Comparison of ENCODE assay signal across 8 cellular contexts in genomic region chr11:107563702-107564101, GRCh38. TPM values are rescaled to one million over a fixed set of nuclear protein-coding genes. Genes with fewer than 3 reads are reported as not detected.
A peak's percentile ranks its signal among the peaks of the same experiment; 100 is the strongest.
DNase-seq lines count a peak whose midpoint lies in the region; ATAC-seq, FAIRE-seq and TF ChIP-seq lines count a peak whose summit lies in the region.

No MANE protein-coding gene starts in this region.

- peak; percentile 40 to 75 (median 62) for TF ChIP-seq CTCF in dorsolateral prefrontal cortex (IDR thresholded peaks at IDR 0.05 in 54 of 56, conservative IDR thresholded peaks at IDR 0.05 in 2 of 56; ENCODE audit: low read depth in 1 of 56, partially characterized antibody in 56 of 56)

- intact Hi-C loops in dorsolateral prefrontal cortex (cut with DNase I), result no loop called here

- TF ChIP-seq POLR2A in H54 (IDR thresholded peaks at IDR 0.05; ENCODE audit: low read depth, low read length), result no peak

- DNase-seq in GF-D8 (lab: John Stamatoyannopoulos, UW), result peak; percentile 74
- DNase-seq in NCI-H1105 treated with DMSO at 0.1 percent for 48 hours (lab: John Stamatoyannopoulos, UW), result peak; percentile 44
- DNase-seq in dorsolateral prefrontal cortex, result peak in 3 of 10 donors; percentile 4 to 58 (median 34)
- DNase-seq in midbrain (lab: John Stamatoyannopoulos, UW), result peak; percentile 13
- no peak for DNase-seq in H54 (ENCODE audit: insufficient read length, low spot score)

- ATAC-seq in HG02642 (IDR thresholded peaks at IDR 0.05; ENCODE audit: poor library complexity, unreplicated experiment), result peak; percentile 31

- peak; percentile 93 for FAIRE-seq in A204.1 (lab: Jason Lieb, UNC)
- peak; percentile 47 for FAIRE-seq in TTC549 (lab: Jason Lieb, UNC)
- no peak for FAIRE-seq in H54 (lab: Jason Lieb, UNC)

- peak overlapping the region in 44 of 59 donors; percentile 8 to 97 (median 86) for H3K4me3 ChIP-seq in dorsolateral prefrontal cortex

- H3K27me3 ChIP-seq in dorsolateral prefrontal cortex, result no peaks in the 10 kb centered on the region

- H3K27ac ChIP-seq in dorsolateral prefrontal cortex, result peak overlapping the region in 25 of 59 donors; percentile 3 to 88 (median 43)

RNA-seq across cellular contexts. Expression of gene ALKBH8, which starts 1.8 kb away (rescaled TPM):
- total RNA-seq in dorsolateral prefrontal cortex, result 10 to 100 TPM in 27 of 120 experiments, 1 to 10 TPM in 93; 2.9 to 14.5 (median 8.3) TPM

RNA-seq across cellular contexts. Expression of gene ELMOD1, which starts 27.2 kb away (rescaled TPM):
- 100 to 1,000 TPM in 59 of 120 experiments, 10 to 100 TPM in 61; 25.6 to 132 (median 99.7) TPM for total RNA-seq in dorsolateral prefrontal cortex
